In genomic region chr4:8391972-8392371, GRCh38 we compare ENCODE assay signal across 8 cellular contexts. TPM values are rescaled to one million over a fixed set of nuclear protein-coding genes. Genes with fewer than 3 reads are reported as not detected.
DNase-seq lines count a peak whose midpoint lies in the region; ATAC-seq, FAIRE-seq and TF ChIP-seq lines count a peak whose summit lies in the region.

No MANE protein-coding gene starts in this region.

- CTCF ChIA-PET in HEK293T (lab: Yijun Ruan, JAX): no interaction called here

- peak overlapping the region; percentile 100 for H3K27ac ChIP-seq in SJCRH30
- peak overlapping the region; percentile 76 to 79 for H3K27ac ChIP-seq in right atrium auricular region

- H3K9me3 ChIP-seq in SJCRH30 (replicated peaks) (no peaks in the 10 kb centered on the region), right atrium auricular region (no peaks in the 10 kb centered on the region)

- H3K27me3 ChIP-seq in SJCRH30 (no peaks in the 10 kb centered on the region), right atrium auricular region (no peaks in the 10 kb centered on the region)

- no peak overlapping the region for H3K4me3 ChIP-seq in SJCRH30
- no peak overlapping the region for H3K4me3 ChIP-seq in right atrium auricular region

- FAIRE-seq in urothelium cell line (lab: Jason Lieb, UNC): no peak

- no peak for TF ChIP-seq CTCF in right atrium auricular region (IDR thresholded peaks at IDR 0.05)

- peak; percentile 99 for DNase-seq in SJCRH30
- DNase-seq in right atrium auricular region (ENCODE audit: low spot score): peak; percentile 70
- peak; percentile 15 for DNase-seq in urothelium cell line (ENCODE audit: low spot score)
- DNase-seq in 8988T: no peak
- DNase-seq in SKM-1 (lab: John Stamatoyannopoulos, UW; ENCODE audit: unreplicated experiment): no peak
- DNase-seq in HEK293T (ENCODE audit: extremely low spot score): no peak

- H3K36me3 ChIP-seq in SJCRH30: peaks cover 4% of the 10 kb centered on the region; the same call in 1 of the 2 replicates
- H3K36me3 ChIP-seq in right atrium auricular region: peaks cover 79% of the 10 kb centered on the region

- ATAC-seq in GM18861 (IDR thresholded peaks at IDR 0.05; ENCODE audit: unreplicated experiment): peak; percentile 71
- ATAC-seq in HG02759 (IDR thresholded peaks at IDR 0.05; ENCODE audit: unreplicated experiment): peak; percentile 86

- H3K4me1 ChIP-seq in SJCRH30: peaks cover 51% of the 10 kb centered on the region
- peaks cover 0 to 46% of the 10 kb centered on the region in 2 donors for H3K4me1 ChIP-seq in right atrium auricular region

- POLR2A ChIA-PET in HEK293T (lab: Yijun Ruan, JAX): no interaction called here

TF ChIP-seq in HEK293T, 16 proteins besides CTCF, POLR2A, EP300 and RAD21:
- TF ChIP-seq TARDBP (IDR thresholded peaks at IDR 0.05): no peak
- TF ChIP-seq FOXA1 (IDR thresholded peaks at IDR 0.05): no peak
- TF ChIP-seq LEF1 (IDR thresholded peaks at IDR 0.05; ENCODE audit: borderline replicate concordance): no peak
- TF ChIP-seq FOXK2 (IDR thresholded peaks at IDR 0.05): no peak
- TF ChIP-seq NFRKB (IDR thresholded peaks at IDR 0.05): no peak
- TF ChIP-seq ZNF384 (IDR thresholded peaks at IDR 0.05): no peak
- no peak for TF ChIP-seq HDGF (IDR thresholded peaks at IDR 0.05; ENCODE audit: borderline replicate concordance)
- no peak for TF ChIP-seq L3MBTL2 (conservative IDR thresholded peaks at IDR 0.05)
- no peak for TF ChIP-seq FOXM1 (IDR thresholded peaks at IDR 0.05; ENCODE audit: borderline replicate concordance)
- no peak for TF ChIP-seq BHLHE40 (IDR thresholded peaks at IDR 0.05; ENCODE audit: borderline replicate concordance)
- no peak for TF ChIP-seq CTBP1 (IDR thresholded peaks at IDR 0.05; ENCODE audit: borderline replicate concordance)
- TF ChIP-seq ARNT (IDR thresholded peaks at IDR 0.05): no peak
- TF ChIP-seq SP1 (IDR thresholded peaks at IDR 0.05): no peak
- TF ChIP-seq PKNOX1 (IDR thresholded peaks at IDR 0.05): no peak

RNA-seq across cellular contexts. Expression of gene ACOX3, which starts 48.6 kb away (rescaled TPM):
- total RNA-seq in SJCRH30 (2014; rRNA removed; shearing (Covaris generic)): 20.0 and 21.4 TPM in 2 replicates
- total RNA-seq in right atrium auricular region: 10 to 100 TPM; 66.9 to 68.8 TPM

RNA-seq across cellular contexts. Expression of gene TRMT44, which starts 48.6 kb away (rescaled TPM):
- total RNA-seq in SJCRH30 (2014; rRNA removed; shearing (Covaris generic)): 13.5 and 14.3 TPM in 2 replicates
- total RNA-seq in right atrium auricular region: 10 to 100 TPM; 10.5 to 11.4 TPM

Comparison
In these comparisons a context has a peak if more than half of its experiments do, and no peak if none do; other contexts are left out.
1. DNase-seq: peak in SJCRH30 (2 of 2), right atrium auricular region (single experiment) and urothelium cell line (single experiment); none in 8988T (single experiment), SKM-1 (single experiment) and HEK293T (single experiment).